In genomic region chr10:125035588-125036298, GRCh38 we compare ENCODE assay signal across 16 cellular contexts.
DNase-seq lines count a peak whose midpoint lies in the region; ATAC-seq and TF ChIP-seq lines count a peak whose summit lies in the region.
"Had no signal": no experiment of that assay in that cellular context is flagged by ENCODE, and none has a peak within 500 bp of the region (broad histone marks: within the 10 kb centered on the region; RNA-seq: fewer than 3 reads in every experiment).

No MANE protein-coding gene starts in this region.

- peak overlapping the region; percentile 52 to 73 for H3K27ac Mint-ChIP-seq in stimulated activated naive CD8-positive, alpha-beta T cell treated with anti-CD3 and anti-CD28 coated beads, Interleukin-15, amount 100 ng/mL, for 72 hours
- peak overlapping the region; percentile 36 to 91 (median 87) for H3K27ac Mint-ChIP-seq in brain

- H3K27me3 ChIP-seq in vagina = no peaks in the 10 kb centered on the region
- H3K27me3 ChIP-seq: esophagus squamous epithelium, MG63 had no signal

- H3K9me3 Mint-ChIP-seq in stimulated activated naive CD8-positive, alpha-beta T cell treated with anti-CD3 and anti-CD28 coated beads, Interleukin-15, amount 100 ng/mL, for 72 hours = no peaks in the 10 kb centered on the region
- no peaks in the 10 kb centered on the region for H3K9me3 Mint-ChIP-seq in brain

- H3K4me3 ChIP-seq in mesodermal cell (ENCODE audit: extremely low read depth, insufficient read depth, low read length, poor library complexity, severe bottlenecking) (no peak overlapping the region), vagina (peak overlapping the region in 1 of 2 donors; percentile 11)
- H3K4me3 ChIP-seq: esophagus squamous epithelium, lower lobe of right lung, MG63 had no signal

- H3K27me3 Mint-ChIP-seq in stimulated activated naive CD8-positive, alpha-beta T cell treated with anti-CD3 and anti-CD28 coated beads, Interleukin-15, amount 100 ng/mL, for 72 hours = no peaks in the 10 kb centered on the region
- H3K27me3 Mint-ChIP-seq in brain = no peaks in the 10 kb centered on the region

- H3K36me3 ChIP-seq in mesodermal cell (ENCODE audit: control insufficient read depth, insufficient read depth, low read length) = peaks cover 55% of the 10 kb centered on the region
- H3K36me3 ChIP-seq in vagina = no peaks in the 10 kb centered on the region

- no peak for ATAC-seq in stimulated activated naive CD8-positive, alpha-beta T cell treated with anti-CD3 and anti-CD28 coated beads, Interleukin-15, amount 100 ng/mL, for 72 hours
- no peak for ATAC-seq in stimulated activated naive CD8-positive, alpha-beta T cell treated with anti-CD3 and anti-CD28 coated beads, Interleukin-15, Interleukin-2, amounts not matched to agents 100 U/mL and 50 U/mL, for 24 hours
- ATAC-seq in HG03108 (IDR thresholded peaks at IDR 0.05; ENCODE audit: unreplicated experiment) = no peak
- ATAC-seq: lower lobe of right lung had no signal

- no peak for TF ChIP-seq CTCF in brain (conservative IDR thresholded peaks at IDR 0.05)
- TF ChIP-seq CTCF in vagina (IDR thresholded peaks at IDR 0.05) = no peak

- H3K4me3 Mint-ChIP-seq in stimulated activated naive CD8-positive, alpha-beta T cell treated with anti-CD3 and anti-CD28 coated beads, Interleukin-15, amount 100 ng/mL, for 72 hours = no peak overlapping the region
- H3K4me3 Mint-ChIP-seq in brain = peak overlapping the region in 2 of 5 experiments; percentile 7 to 45

- intact Hi-C loops in vagina (cut with DNase I) = no loop called here

- peaks cover 52% of the 10 kb centered on the region for H3K36me3 Mint-ChIP-seq in brain

- no peaks in the 10 kb centered on the region for H3K9me3 ChIP-seq in mesodermal cell (ENCODE audit: control insufficient read depth, low read length)
- no peaks in the 10 kb centered on the region for H3K9me3 ChIP-seq in vagina
- H3K9me3 ChIP-seq: esophagus squamous epithelium, lower lobe of right lung, MG63 had no signal

- H3K4me1 ChIP-seq in mesodermal cell (ENCODE audit: control insufficient read depth, insufficient read depth, low read length, poor library complexity, severe bottlenecking) (peaks cover 63% of the 10 kb centered on the region), vagina (peaks cover 49% of the 10 kb centered on the region)

- H3K27ac ChIP-seq in mesodermal cell (ENCODE audit: low read depth, low read length, severe bottlenecking) (peak overlapping the region; percentile 78), vagina (peak overlapping the region; percentile 56)
- H3K27ac ChIP-seq: lower lobe of right lung had no signal

- no peak for DNase-seq in stimulated activated naive CD8-positive, alpha-beta T cell treated with anti-CD3 and anti-CD28 coated beads, Interleukin-15, amount 100 ng/mL, for 72 hours
- no peak for DNase-seq in stimulated activated naive CD8-positive, alpha-beta T cell treated with anti-CD3 and anti-CD28 coated beads, Interleukin-15, Interleukin-2, amounts not matched to agents 100 U/mL and 50 U/mL, for 24 hours
- DNase-seq in vagina (ENCODE audit: extremely low spot score in 2 of 2) = no peak
- DNase-seq in NCI-H510A treated with DMSO at 0.1 percent for 48 hours (lab: John Stamatoyannopoulos, UW) = no peak
- DNase-seq in SIG-M5 (lab: John Stamatoyannopoulos, UW) = no peak
- DNase-seq: activated CD4-positive, CD25-positive, alpha-beta regulatory T cell; activated T-cell treated with anti-CD3 and anti-CD28 coated beads for 4 hours; DMS153; esophagus squamous epithelium; MG63; NCI-H2107; stimulated activated CD4-positive, alpha-beta T cell treated with anti-CD3 and anti-CD28 coated beads, Interleukin-12 subunit alpha, Interleukin-12 subunit beta, amount 100 ng/mL, for 4 hours had no signal

- no peaks in the 10 kb centered on the region for H3K4me1 Mint-ChIP-seq in stimulated activated naive CD8-positive, alpha-beta T cell treated with anti-CD3 and anti-CD28 coated beads, Interleukin-15, amount 100 ng/mL, for 72 hours
- peaks cover 94% of the 10 kb centered on the region for H3K4me1 Mint-ChIP-seq in brain

- TF ChIP-seq POLR2A in vagina (IDR thresholded peaks at IDR 0.05) = no peak

- WGBS in mesodermal cell (ENCODE audit: insufficient coverage in 2 of 2), 2 experiments = 97 to 98% methylated on average over 4 to 5 of the region's 7 CpGs
